ENCODE assay signal across 9 cellular contexts in genomic region chrX:81202989-81203388, GRCh38. TPM values are rescaled to one million over a fixed set of nuclear protein-coding genes. Genes with fewer than 3 reads are reported as not detected.
DNase-seq lines count a peak whose midpoint lies in the region.
"Had no signal": no experiment of that assay in that cellular context is flagged by ENCODE, and none has a peak within 500 bp of the region (broad histone marks: within the 10 kb centered on the region; RNA-seq: fewer than 3 reads in every experiment).

No MANE protein-coding gene starts in this region.

- no peaks in the 10 kb centered on the region for H3K4me1 ChIP-seq in iPS-18a (ENCODE audit: control insufficient read depth, low read depth, low read length)
- H3K4me1 ChIP-seq in stomach smooth muscle (ENCODE audit: control insufficient read depth, insufficient read depth, low read length): no peaks in the 10 kb centered on the region

- no peak for DNase-seq in T-helper 2 cell treated with Interferon-gamma antibody and Interleukin-4, amounts not matched to agents 5 μg/mL and 100 μg/mL, for 36 hours (ENCODE audit: low spot score)
- DNase-seq in T-helper 2 cell: no peak
- DNase-seq in activated T-helper 2 cell treated with anti-CD3 and anti-CD28 coated beads, Interferon-gamma antibody, Interleukin-2, Interleukin-4, amounts not matched to agents 10 μg/mL and 5 μg/mL and 100 μg/mL, durations not matched to agents 14 hours and 24 hours and 36 hours (ENCODE audit: low spot score): no peak
- no peak for DNase-seq in stimulated activated CD4-positive, alpha-beta T cell treated with anti-CD3 and anti-CD28 coated beads, Interleukin-2, amount 100 ng/mL, for 48 hours
- DNase-seq in retina: no peak
- DNase-seq in HK-2 (ENCODE audit: unreplicated experiment): no peak
- DNase-seq: COR-L47 had no signal

- H3K27me3 ChIP-seq in iPS-18a (ENCODE audit: control insufficient read depth, insufficient read depth, low read length) (no peaks in the 10 kb centered on the region), stomach smooth muscle (ENCODE audit: control insufficient read depth in 1 of 2, insufficient read depth in 2 of 2, low read length in 2 of 2) (no peaks in the 10 kb centered on the region)

- H3K4me1 Mint-ChIP-seq in T-helper 2 cell treated with Interferon-gamma antibody and Interleukin-4, amounts not matched to agents 5 μg/mL and 100 μg/mL, for 36 hours (ENCODE audit: low read depth): peaks cover 26% of the 10 kb centered on the region
- peaks cover 38% of the 10 kb centered on the region for H3K4me1 Mint-ChIP-seq in activated T-helper 2 cell treated with anti-CD3 and anti-CD28 coated beads, Interferon-gamma antibody, Interleukin-2, Interleukin-4, amounts not matched to agents 10 μg/mL and 5 μg/mL and 100 μg/mL, durations not matched to agents 14 hours and 24 hours and 36 hours (ENCODE audit: low read depth)

- peaks cover 19% of the 10 kb centered on the region for H3K36me3 Mint-ChIP-seq in T-helper 2 cell treated with Interferon-gamma antibody and Interleukin-4, amounts not matched to agents 5 μg/mL and 100 μg/mL, for 36 hours (ENCODE audit: low read depth)
- peaks cover 23% of the 10 kb centered on the region for H3K36me3 Mint-ChIP-seq in activated T-helper 2 cell treated with anti-CD3 and anti-CD28 coated beads, Interferon-gamma antibody, Interleukin-2, Interleukin-4, amounts not matched to agents 10 μg/mL and 5 μg/mL and 100 μg/mL, durations not matched to agents 14 hours and 24 hours and 36 hours (ENCODE audit: low read depth)

- H3K27ac ChIP-seq in iPS-18a (ENCODE audit: low read length): no peak overlapping the region
- H3K27ac ChIP-seq in stomach smooth muscle (ENCODE audit: low read length): peak overlapping the region; percentile 79

- H3K9ac ChIP-seq in iPS-18a (ENCODE audit: low read length): peak overlapping the region; percentile 90
- H3K9ac ChIP-seq in stomach smooth muscle (ENCODE audit: low read length in 2 of 2): peak overlapping the region; percentile 81 to 85

- no peaks in the 10 kb centered on the region for H3K9me3 Mint-ChIP-seq in T-helper 2 cell treated with Interferon-gamma antibody and Interleukin-4, amounts not matched to agents 5 μg/mL and 100 μg/mL, for 36 hours
- no peaks in the 10 kb centered on the region for H3K9me3 Mint-ChIP-seq in activated T-helper 2 cell treated with anti-CD3 and anti-CD28 coated beads, Interferon-gamma antibody, Interleukin-2, Interleukin-4, amounts not matched to agents 10 μg/mL and 5 μg/mL and 100 μg/mL, durations not matched to agents 14 hours and 24 hours and 36 hours

- H3K9me3 ChIP-seq in iPS-18a (ENCODE audit: control insufficient read depth, low read depth, low read length) (peaks cover 17% of the 10 kb centered on the region), stomach smooth muscle (ENCODE audit: control insufficient read depth in 2 of 2, low read length in 2 of 2) (no peaks in the 10 kb centered on the region)

- H3K27me3 Mint-ChIP-seq in T-helper 2 cell treated with Interferon-gamma antibody and Interleukin-4, amounts not matched to agents 5 μg/mL and 100 μg/mL, for 36 hours (ENCODE audit: low read depth): no peaks in the 10 kb centered on the region
- H3K27me3 Mint-ChIP-seq in activated T-helper 2 cell treated with anti-CD3 and anti-CD28 coated beads, Interferon-gamma antibody, Interleukin-2, Interleukin-4, amounts not matched to agents 10 μg/mL and 5 μg/mL and 100 μg/mL, durations not matched to agents 14 hours and 24 hours and 36 hours (ENCODE audit: low read depth): no peaks in the 10 kb centered on the region

- intact Hi-C loops in activated T-helper 2 cell treated with anti-CD3 and anti-CD28 coated beads, Interferon-gamma antibody, Interleukin-2, Interleukin-4, amounts not matched to agents 10 μg/mL and 5 μg/mL and 100 μg/mL, durations not matched to agents 14 hours and 24 hours and 36 hours (cut with micrococcal nuclease): loop anchor here (2.0 kb wide), 1 partner anchor 394 kb away; the partner anchor contains the start of gene BRWD3

- peak overlapping the region; percentile 94 for H3K4me3 Mint-ChIP-seq in T-helper 2 cell treated with Interferon-gamma antibody and Interleukin-4, amounts not matched to agents 5 μg/mL and 100 μg/mL, for 36 hours
- H3K4me3 Mint-ChIP-seq in activated T-helper 2 cell treated with anti-CD3 and anti-CD28 coated beads, Interferon-gamma antibody, Interleukin-2, Interleukin-4, amounts not matched to agents 10 μg/mL and 5 μg/mL and 100 μg/mL, durations not matched to agents 14 hours and 24 hours and 36 hours (ENCODE audit: low read depth): peak overlapping the region; percentile 100

- H3K27ac Mint-ChIP-seq in T-helper 2 cell treated with Interferon-gamma antibody and Interleukin-4, amounts not matched to agents 5 μg/mL and 100 μg/mL, for 36 hours: peak overlapping the region; percentile 96
- H3K27ac Mint-ChIP-seq in activated T-helper 2 cell treated with anti-CD3 and anti-CD28 coated beads, Interferon-gamma antibody, Interleukin-2, Interleukin-4, amounts not matched to agents 10 μg/mL and 5 μg/mL and 100 μg/mL, durations not matched to agents 14 hours and 24 hours and 36 hours: peak overlapping the region; percentile 99

- H3K4me3 ChIP-seq in iPS-18a (ENCODE audit: low read length) (peak overlapping the region; percentile 88), stomach smooth muscle (ENCODE audit: low read length in 2 of 2) (peak overlapping the region; percentile 77 to 93)

- H3K36me3 ChIP-seq in iPS-18a (ENCODE audit: control insufficient read depth, low read depth, low read length) (no peaks in the 10 kb centered on the region), stomach smooth muscle (ENCODE audit: control insufficient read depth in 2 of 2, insufficient read depth in 2 of 2, low read length in 2 of 2) (no peaks in the 10 kb centered on the region)

RNA-seq across cellular contexts. Expression of gene SH3BGRL, which starts 1.1 kb away (rescaled TPM):
- 52.8 and 53.0 TPM in 2 replicates for total RNA-seq in activated T-helper 2 cell treated with anti-CD3 and anti-CD28 coated beads, Interferon-gamma antibody, Interleukin-2, Interleukin-4, amounts not matched to agents 10 μg/mL and 5 μg/mL and 100 μg/mL, durations not matched to agents 14 hours and 24 hours and 36 hours

RNA-seq across cellular contexts. Expression of gene HMGN5, which starts 1.3 kb away (rescaled TPM):
- 1.3 and 2.8 TPM in 2 replicates for total RNA-seq in activated T-helper 2 cell treated with anti-CD3 and anti-CD28 coated beads, Interferon-gamma antibody, Interleukin-2, Interleukin-4, amounts not matched to agents 10 μg/mL and 5 μg/mL and 100 μg/mL, durations not matched to agents 14 hours and 24 hours and 36 hours
